Comparison of ENCODE assay signal across 1 cellular context in the genomic region with DNA sequence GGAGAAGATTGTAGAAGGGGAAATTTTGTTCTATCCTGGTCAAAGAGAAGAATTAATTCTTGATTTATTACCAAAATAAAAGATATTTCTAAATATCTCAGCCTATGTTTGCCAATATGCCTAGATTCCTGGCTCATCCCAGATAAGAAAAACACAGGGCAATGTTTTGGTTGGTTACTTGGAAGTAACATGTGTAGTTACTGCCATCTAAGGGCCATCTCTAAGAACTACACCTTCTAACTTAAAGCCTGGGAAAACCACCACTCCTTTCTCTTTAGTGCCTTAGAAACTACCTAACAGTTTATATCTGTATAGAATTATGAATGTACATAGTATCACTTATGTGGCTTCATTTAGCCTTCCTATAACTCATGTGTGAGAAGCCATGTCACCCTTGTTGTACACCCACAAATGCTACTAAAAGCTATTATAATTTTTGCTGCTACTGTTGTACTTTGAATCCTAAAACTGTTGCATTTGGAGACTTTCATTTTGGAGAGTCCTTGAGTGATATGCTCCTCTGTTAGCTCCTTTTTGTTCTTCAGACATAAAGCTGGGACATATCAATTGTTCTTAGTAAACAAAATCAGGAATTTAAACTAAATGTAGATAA.
TF ChIP-seq lines count a peak whose summit lies in the region.

No MANE protein-coding gene starts in this region.

TF ChIP-seq in IMR-90, 13 proteins besides CTCF, POLR2A, EP300 and RAD21 (continued from another document):
- TF ChIP-seq SMC3 (IDR thresholded peaks at IDR 0.05; ENCODE audit: low read depth, low read length) = peak; percentile 57
- TF ChIP-seq RCOR1 (IDR thresholded peaks at IDR 0.05; ENCODE audit: insufficient replicate concordance, low read length) = no peak
TF ChIP-seq in IMR-90: peak in this region for 1.
